3 cellular contexts compared by ENCODE assay signal in the genomic region with DNA sequence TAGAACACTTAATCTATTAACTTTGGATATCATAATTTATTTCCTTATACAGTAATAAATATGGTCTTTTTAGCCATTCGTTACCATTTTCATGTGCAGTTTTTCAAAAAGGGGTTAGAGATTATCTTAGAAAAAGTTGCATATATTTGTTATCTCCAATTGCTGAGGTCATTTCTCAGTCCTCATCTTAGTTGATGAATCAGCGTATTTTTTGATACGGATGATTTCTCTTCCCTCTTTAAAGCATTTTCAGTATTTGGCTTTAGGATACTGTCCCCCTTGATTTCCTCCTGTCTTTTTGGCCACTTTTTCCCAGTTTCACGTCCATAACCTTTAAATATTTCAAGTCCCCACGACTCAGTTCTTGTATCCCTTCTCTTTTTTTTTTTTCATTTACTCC.
TF ChIP-seq lines count a peak whose summit lies in the region.

No MANE protein-coding gene starts in this region.

TF ChIP-seq in GM23338, 12 proteins besides CTCF, POLR2A, EP300 and RAD21:
- TF ChIP-seq, protein P1, sequence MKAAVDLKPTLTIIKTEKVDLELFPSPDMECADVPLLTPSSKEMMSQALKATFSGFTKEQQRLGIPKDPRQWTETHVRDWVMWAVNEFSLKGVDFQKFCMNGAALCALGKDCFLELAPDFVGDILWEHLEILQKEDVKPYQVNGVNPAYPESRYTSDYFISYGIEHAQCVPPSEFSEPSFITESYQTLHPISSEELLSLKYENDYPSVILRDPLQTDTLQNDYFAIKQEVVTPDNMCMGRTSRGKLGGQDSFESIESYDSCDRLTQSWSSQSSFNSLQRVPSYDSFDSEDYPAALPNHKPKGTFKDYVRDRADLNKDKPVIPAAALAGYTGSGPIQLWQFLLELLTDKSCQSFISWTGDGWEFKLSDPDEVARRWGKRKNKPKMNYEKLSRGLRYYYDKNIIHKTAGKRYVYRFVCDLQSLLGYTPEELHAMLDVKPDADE (IDR thresholded peaks at IDR 0.05), result no peak
- TF ChIP-seq NANOG (IDR thresholded peaks at IDR 0.05; ENCODE audit: borderline replicate concordance) (no peak), ZNF114 (CRISPR knock-in tag; IDR thresholded peaks at IDR 0.05) (no peak)
- TF ChIP-seq, protein P2, sequence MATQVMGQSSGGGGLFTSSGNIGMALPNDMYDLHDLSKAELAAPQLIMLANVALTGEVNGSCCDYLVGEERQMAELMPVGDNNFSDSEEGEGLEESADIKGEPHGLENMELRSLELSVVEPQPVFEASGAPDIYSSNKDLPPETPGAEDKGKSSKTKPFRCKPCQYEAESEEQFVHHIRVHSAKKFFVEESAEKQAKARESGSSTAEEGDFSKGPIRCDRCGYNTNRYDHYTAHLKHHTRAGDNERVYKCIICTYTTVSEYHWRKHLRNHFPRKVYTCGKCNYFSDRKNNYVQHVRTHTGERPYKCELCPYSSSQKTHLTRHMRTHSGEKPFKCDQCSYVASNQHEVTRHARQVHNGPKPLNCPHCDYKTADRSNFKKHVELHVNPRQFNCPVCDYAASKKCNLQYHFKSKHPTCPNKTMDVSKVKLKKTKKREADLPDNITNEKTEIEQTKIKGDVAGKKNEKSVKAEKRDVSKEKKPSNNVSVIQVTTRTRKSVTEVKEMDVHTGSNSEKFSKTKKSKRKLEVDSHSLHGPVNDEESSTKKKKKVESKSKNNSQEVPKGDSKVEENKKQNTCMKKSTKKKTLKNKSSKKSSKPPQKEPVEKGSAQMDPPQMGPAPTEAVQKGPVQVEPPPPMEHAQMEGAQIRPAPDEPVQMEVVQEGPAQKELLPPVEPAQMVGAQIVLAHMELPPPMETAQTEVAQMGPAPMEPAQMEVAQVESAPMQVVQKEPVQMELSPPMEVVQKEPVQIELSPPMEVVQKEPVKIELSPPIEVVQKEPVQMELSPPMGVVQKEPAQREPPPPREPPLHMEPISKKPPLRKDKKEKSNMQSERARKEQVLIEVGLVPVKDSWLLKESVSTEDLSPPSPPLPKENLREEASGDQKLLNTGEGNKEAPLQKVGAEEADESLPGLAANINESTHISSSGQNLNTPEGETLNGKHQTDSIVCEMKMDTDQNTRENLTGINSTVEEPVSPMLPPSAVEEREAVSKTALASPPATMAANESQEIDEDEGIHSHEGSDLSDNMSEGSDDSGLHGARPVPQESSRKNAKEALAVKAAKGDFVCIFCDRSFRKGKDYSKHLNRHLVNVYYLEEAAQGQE (IDR thresholded peaks at IDR 0.05; ENCODE audit: unreplicated experiment), result no peak

TF ChIP-seq in IMR-90, 13 proteins besides CTCF, POLR2A, EP300 and RAD21:
- TF ChIP-seq MXI1 (IDR thresholded peaks at IDR 0.05; ENCODE audit: borderline replicate concordance, low read depth, low read length) (no peak), CHD1 (IDR thresholded peaks at IDR 0.05; ENCODE audit: low read depth, low read length) (no peak), MAFK (IDR thresholded peaks at IDR 0.05; ENCODE audit: low read depth, low read length) (peak; percentile 91)
- TF ChIP-seq, protein P3, sequence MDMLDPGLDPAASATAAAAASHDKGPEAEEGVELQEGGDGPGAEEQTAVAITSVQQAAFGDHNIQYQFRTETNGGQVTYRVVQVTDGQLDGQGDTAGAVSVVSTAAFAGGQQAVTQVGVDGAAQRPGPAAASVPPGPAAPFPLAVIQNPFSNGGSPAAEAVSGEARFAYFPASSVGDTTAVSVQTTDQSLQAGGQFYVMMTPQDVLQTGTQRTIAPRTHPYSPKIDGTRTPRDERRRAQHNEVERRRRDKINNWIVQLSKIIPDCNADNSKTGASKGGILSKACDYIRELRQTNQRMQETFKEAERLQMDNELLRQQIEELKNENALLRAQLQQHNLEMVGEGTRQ (IDR thresholded peaks at IDR 0.05; ENCODE audit: low read depth, low read length), result no peak
TF ChIP-seq in IMR-90: peak in this region for 1.

TF ChIP-seq in K562, 482 proteins besides CTCF, POLR2A, EP300 and RAD21:
- TF ChIP-seq ARID1B (IDR thresholded peaks at IDR 0.05) (0 out of 2 replicates have a peak, but pooled peaks have one; percentile 16), FOXA1 (IDR thresholded peaks at IDR 0.05; ENCODE audit: borderline replicate concordance) (no peak), MAFG (tag; conservative IDR thresholded peaks at IDR 0.05) (peak; percentile 95), NFE2 (IDR thresholded peaks at IDR 0.05; ENCODE audit: low read depth) (peak; percentile 44), C11orf30 (IDR thresholded peaks at IDR 0.05; ENCODE audit: low read depth) (peak; percentile 95), MAFK (IDR thresholded peaks at IDR 0.05; ENCODE audit: low read length) (peak; percentile 86), ZNF316 (IDR thresholded peaks at IDR 0.05) (peak; percentile 97), ATF7 (IDR thresholded peaks at IDR 0.05) (peak; percentile 25; the same call in 1 of the 2 replicates), MAFF (IDR thresholded peaks at IDR 0.05; ENCODE audit: low read length) (peak; percentile 83), JUND (IDR thresholded peaks at IDR 0.05; ENCODE audit: borderline replicate concordance, low read depth, low read length) (no peak), JUND (tag; IDR thresholded peaks at IDR 0.05; ENCODE audit: borderline replicate concordance, low read depth, low read length) (0 out of 3 replicates have a peak, but pooled peaks have one; percentile 36)
- TF ChIP-seq, protein P4, sequence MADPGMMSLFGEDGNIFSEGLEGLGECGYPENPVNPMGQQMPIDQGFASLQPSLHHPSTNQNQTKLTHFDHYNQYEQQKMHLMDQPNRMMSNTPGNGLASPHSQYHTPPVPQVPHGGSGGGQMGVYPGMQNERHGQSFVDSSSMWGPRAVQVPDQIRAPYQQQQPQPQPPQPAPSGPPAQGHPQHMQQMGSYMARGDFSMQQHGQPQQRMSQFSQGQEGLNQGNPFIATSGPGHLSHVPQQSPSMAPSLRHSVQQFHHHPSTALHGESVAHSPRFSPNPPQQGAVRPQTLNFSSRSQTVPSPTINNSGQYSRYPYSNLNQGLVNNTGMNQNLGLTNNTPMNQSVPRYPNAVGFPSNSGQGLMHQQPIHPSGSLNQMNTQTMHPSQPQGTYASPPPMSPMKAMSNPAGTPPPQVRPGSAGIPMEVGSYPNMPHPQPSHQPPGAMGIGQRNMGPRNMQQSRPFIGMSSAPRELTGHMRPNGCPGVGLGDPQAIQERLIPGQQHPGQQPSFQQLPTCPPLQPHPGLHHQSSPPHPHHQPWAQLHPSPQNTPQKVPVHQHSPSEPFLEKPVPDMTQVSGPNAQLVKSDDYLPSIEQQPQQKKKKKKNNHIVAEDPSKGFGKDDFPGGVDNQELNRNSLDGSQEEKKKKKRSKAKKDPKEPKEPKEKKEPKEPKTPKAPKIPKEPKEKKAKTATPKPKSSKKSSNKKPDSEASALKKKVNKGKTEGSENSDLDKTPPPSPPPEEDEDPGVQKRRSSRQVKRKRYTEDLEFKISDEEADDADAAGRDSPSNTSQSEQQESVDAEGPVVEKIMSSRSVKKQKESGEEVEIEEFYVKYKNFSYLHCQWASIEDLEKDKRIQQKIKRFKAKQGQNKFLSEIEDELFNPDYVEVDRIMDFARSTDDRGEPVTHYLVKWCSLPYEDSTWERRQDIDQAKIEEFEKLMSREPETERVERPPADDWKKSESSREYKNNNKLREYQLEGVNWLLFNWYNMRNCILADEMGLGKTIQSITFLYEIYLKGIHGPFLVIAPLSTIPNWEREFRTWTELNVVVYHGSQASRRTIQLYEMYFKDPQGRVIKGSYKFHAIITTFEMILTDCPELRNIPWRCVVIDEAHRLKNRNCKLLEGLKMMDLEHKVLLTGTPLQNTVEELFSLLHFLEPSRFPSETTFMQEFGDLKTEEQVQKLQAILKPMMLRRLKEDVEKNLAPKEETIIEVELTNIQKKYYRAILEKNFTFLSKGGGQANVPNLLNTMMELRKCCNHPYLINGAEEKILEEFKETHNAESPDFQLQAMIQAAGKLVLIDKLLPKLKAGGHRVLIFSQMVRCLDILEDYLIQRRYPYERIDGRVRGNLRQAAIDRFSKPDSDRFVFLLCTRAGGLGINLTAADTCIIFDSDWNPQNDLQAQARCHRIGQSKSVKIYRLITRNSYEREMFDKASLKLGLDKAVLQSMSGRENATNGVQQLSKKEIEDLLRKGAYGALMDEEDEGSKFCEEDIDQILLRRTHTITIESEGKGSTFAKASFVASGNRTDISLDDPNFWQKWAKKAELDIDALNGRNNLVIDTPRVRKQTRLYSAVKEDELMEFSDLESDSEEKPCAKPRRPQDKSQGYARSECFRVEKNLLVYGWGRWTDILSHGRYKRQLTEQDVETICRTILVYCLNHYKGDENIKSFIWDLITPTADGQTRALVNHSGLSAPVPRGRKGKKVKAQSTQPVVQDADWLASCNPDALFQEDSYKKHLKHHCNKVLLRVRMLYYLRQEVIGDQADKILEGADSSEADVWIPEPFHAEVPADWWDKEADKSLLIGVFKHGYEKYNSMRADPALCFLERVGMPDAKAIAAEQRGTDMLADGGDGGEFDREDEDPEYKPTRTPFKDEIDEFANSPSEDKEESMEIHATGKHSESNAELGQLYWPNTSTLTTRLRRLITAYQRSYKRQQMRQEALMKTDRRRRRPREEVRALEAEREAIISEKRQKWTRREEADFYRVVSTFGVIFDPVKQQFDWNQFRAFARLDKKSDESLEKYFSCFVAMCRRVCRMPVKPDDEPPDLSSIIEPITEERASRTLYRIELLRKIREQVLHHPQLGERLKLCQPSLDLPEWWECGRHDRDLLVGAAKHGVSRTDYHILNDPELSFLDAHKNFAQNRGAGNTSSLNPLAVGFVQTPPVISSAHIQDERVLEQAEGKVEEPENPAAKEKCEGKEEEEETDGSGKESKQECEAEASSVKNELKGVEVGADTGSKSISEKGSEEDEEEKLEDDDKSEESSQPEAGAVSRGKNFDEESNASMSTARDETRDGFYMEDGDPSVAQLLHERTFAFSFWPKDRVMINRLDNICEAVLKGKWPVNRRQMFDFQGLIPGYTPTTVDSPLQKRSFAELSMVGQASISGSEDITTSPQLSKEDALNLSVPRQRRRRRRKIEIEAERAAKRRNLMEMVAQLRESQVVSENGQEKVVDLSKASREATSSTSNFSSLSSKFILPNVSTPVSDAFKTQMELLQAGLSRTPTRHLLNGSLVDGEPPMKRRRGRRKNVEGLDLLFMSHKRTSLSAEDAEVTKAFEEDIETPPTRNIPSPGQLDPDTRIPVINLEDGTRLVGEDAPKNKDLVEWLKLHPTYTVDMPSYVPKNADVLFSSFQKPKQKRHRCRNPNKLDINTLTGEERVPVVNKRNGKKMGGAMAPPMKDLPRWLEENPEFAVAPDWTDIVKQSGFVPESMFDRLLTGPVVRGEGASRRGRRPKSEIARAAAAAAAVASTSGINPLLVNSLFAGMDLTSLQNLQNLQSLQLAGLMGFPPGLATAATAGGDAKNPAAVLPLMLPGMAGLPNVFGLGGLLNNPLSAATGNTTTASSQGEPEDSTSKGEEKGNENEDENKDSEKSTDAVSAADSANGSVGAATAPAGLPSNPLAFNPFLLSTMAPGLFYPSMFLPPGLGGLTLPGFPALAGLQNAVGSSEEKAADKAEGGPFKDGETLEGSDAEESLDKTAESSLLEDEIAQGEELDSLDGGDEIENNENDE (IDR thresholded peaks at IDR 0.05; ENCODE audit: low read depth, low read length), result no peak
- TF ChIP-seq, protein P5, sequence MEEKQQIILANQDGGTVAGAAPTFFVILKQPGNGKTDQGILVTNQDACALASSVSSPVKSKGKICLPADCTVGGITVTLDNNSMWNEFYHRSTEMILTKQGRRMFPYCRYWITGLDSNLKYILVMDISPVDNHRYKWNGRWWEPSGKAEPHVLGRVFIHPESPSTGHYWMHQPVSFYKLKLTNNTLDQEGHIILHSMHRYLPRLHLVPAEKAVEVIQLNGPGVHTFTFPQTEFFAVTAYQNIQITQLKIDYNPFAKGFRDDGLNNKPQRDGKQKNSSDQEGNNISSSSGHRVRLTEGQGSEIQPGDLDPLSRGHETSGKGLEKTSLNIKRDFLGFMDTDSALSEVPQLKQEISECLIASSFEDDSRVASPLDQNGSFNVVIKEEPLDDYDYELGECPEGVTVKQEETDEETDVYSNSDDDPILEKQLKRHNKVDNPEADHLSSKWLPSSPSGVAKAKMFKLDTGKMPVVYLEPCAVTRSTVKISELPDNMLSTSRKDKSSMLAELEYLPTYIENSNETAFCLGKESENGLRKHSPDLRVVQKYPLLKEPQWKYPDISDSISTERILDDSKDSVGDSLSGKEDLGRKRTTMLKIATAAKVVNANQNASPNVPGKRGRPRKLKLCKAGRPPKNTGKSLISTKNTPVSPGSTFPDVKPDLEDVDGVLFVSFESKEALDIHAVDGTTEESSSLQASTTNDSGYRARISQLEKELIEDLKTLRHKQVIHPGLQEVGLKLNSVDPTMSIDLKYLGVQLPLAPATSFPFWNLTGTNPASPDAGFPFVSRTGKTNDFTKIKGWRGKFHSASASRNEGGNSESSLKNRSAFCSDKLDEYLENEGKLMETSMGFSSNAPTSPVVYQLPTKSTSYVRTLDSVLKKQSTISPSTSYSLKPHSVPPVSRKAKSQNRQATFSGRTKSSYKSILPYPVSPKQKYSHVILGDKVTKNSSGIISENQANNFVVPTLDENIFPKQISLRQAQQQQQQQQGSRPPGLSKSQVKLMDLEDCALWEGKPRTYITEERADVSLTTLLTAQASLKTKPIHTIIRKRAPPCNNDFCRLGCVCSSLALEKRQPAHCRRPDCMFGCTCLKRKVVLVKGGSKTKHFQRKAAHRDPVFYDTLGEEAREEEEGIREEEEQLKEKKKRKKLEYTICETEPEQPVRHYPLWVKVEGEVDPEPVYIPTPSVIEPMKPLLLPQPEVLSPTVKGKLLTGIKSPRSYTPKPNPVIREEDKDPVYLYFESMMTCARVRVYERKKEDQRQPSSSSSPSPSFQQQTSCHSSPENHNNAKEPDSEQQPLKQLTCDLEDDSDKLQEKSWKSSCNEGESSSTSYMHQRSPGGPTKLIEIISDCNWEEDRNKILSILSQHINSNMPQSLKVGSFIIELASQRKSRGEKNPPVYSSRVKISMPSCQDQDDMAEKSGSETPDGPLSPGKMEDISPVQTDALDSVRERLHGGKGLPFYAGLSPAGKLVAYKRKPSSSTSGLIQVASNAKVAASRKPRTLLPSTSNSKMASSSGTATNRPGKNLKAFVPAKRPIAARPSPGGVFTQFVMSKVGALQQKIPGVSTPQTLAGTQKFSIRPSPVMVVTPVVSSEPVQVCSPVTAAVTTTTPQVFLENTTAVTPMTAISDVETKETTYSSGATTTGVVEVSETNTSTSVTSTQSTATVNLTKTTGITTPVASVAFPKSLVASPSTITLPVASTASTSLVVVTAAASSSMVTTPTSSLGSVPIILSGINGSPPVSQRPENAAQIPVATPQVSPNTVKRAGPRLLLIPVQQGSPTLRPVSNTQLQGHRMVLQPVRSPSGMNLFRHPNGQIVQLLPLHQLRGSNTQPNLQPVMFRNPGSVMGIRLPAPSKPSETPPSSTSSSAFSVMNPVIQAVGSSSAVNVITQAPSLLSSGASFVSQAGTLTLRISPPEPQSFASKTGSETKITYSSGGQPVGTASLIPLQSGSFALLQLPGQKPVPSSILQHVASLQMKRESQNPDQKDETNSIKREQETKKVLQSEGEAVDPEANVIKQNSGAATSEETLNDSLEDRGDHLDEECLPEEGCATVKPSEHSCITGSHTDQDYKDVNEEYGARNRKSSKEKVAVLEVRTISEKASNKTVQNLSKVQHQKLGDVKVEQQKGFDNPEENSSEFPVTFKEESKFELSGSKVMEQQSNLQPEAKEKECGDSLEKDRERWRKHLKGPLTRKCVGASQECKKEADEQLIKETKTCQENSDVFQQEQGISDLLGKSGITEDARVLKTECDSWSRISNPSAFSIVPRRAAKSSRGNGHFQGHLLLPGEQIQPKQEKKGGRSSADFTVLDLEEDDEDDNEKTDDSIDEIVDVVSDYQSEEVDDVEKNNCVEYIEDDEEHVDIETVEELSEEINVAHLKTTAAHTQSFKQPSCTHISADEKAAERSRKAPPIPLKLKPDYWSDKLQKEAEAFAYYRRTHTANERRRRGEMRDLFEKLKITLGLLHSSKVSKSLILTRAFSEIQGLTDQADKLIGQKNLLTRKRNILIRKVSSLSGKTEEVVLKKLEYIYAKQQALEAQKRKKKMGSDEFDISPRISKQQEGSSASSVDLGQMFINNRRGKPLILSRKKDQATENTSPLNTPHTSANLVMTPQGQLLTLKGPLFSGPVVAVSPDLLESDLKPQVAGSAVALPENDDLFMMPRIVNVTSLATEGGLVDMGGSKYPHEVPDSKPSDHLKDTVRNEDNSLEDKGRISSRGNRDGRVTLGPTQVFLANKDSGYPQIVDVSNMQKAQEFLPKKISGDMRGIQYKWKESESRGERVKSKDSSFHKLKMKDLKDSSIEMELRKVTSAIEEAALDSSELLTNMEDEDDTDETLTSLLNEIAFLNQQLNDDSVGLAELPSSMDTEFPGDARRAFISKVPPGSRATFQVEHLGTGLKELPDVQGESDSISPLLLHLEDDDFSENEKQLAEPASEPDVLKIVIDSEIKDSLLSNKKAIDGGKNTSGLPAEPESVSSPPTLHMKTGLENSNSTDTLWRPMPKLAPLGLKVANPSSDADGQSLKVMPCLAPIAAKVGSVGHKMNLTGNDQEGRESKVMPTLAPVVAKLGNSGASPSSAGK (IDR thresholded peaks at IDR 0.05), result no peak
